Comparison of ENCODE assay signal across 19 cellular contexts in genomic region chr1:66617362-66617761, GRCh38.
"Had no signal": no experiment of that assay in that cellular context is flagged by ENCODE, and none has a peak within 500 bp of the region (broad histone marks: within the 10 kb centered on the region; RNA-seq: fewer than 3 reads in every experiment).

No MANE protein-coding gene starts in this region.

- DNase-seq: cortex of kidney; effector memory CD4-positive, alpha-beta T cell; foreskin keratinocyte; head of caudate nucleus; kidney; left cardiac atrium; left ventricle myocardium inferior; lower lobe of right lung; midbrain; nucleus accumbens; ovary; right cardiac atrium; stimulated activated CD4-positive, alpha-beta T cell treated with anti-CD3 and anti-CD28 coated beads, Interleukin-2, amount 100 ng/mL, for 48 hours; stimulated activated naive CD4-positive, alpha-beta T cell treated with Interleukin-2 at 50 U/mL for 16 hours; trophoblast cell had no signal

- ATAC-seq: esophagus mucosa; foreskin keratinocyte; left cardiac atrium; lower lobe of right lung; natural killer cell treated with Interleukin-12 subunit alpha and Interleukin-12 subunit beta and Interleukin-15 and Interleukin-18, amount 100 ng/mL, for 72 hours; right cardiac atrium had no signal

- H3K27ac ChIP-seq: foreskin keratinocyte, hepatocyte, left ventricle myocardium inferior, lower lobe of right lung, neural progenitor cell, ovary had no signal

- H3K27me3 ChIP-seq: foreskin keratinocyte, hepatocyte, neural progenitor cell, ovary had no signal

- H3K4me3 ChIP-seq: hepatocyte, left ventricle myocardium inferior, lower lobe of right lung, neural progenitor cell, ovary had no signal
